In the genomic region with DNA sequence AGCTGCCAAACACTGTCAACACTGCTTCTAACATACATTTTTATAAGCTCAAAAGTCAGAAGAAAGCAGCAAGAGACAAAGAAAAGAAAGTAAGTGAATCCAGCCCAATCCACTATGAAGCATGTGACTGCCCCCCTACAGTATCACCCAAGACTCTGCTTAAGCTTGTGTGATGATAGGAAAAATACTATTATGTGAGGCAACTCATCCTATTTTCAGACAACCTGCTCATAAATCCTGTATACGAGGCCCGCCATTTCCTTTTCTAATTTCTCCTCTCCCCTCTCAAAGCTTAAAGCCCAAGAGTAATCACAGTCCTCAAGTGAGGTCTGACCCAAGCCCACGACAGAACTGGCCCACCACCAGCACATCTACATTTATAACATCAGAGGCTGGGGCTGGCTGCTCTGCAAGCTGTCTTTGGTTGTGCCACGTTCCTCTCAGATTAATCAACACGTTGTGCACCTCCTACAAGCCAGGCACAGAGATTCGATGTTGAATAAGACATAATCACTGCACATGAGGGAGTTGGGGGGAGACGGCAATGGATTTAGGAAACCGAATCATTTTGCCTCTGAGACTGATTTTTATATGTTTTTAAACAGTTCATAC, we compare ENCODE assay signal across 12 cellular contexts. TPM values are rescaled to one million over a fixed set of nuclear protein-coding genes. Genes with fewer than 3 reads are reported as not detected.
DNase-seq lines count a peak whose midpoint lies in the region; ATAC-seq and TF ChIP-seq lines count a peak whose summit lies in the region.
"Had no signal": no experiment of that assay in that cellular context is flagged by ENCODE, and none has a peak within 500 bp of the region (broad histone marks: within the 10 kb centered on the region; RNA-seq: fewer than 3 reads in every experiment).

No MANE protein-coding gene starts in this region.

- H3K4me3 ChIP-seq in duodenal mucosa (ENCODE audit: low read depth in 1 of 2, low read length in 2 of 2) = no peak overlapping the region
- H3K4me3 ChIP-seq in lung = no peak overlapping the region
- H3K4me3 ChIP-seq: adrenal gland had no signal

- H3K9ac ChIP-seq in duodenal mucosa (ENCODE audit: low read depth in 1 of 2, low read length in 2 of 2) = no peak overlapping the region

- POLR2A ChIA-PET in HEK293T (lab: Yijun Ruan, JAX) = interaction anchor here (0.8 to 1.2 kb wide), 2 partner anchors 16 to 54 kb away, joined by 3 read pairs; partner anchors contain the start of gene USP31

- H3K36me3 ChIP-seq in duodenal mucosa (ENCODE audit: control insufficient read depth in 1 of 2, insufficient read depth in 2 of 2, low read length in 2 of 2) = no peaks in the 10 kb centered on the region
- H3K36me3 ChIP-seq in lung (ENCODE audit: control insufficient read depth in 2 of 2, insufficient read depth in 2 of 2, low read length in 2 of 2) = no peaks in the 10 kb centered on the region
- H3K36me3 ChIP-seq: adrenal gland had no signal

- peak overlapping the region; percentile 14 for H3K27ac ChIP-seq in duodenal mucosa (ENCODE audit: low read depth, low read length)
- H3K27ac ChIP-seq in lung (ENCODE audit: low read depth in 1 of 2, low read length in 1 of 2) = peak overlapping the region; percentile 43 to 94
- H3K27ac ChIP-seq in substantia nigra (ENCODE audit: low read depth, low read length, poor library complexity, severe bottlenecking) = peak overlapping the region; percentile 91

- H3K27me3 ChIP-seq in duodenal mucosa (ENCODE audit: control insufficient read depth in 1 of 2, insufficient read depth in 2 of 2, low read length in 2 of 2) = no peaks in the 10 kb centered on the region
- H3K27me3 ChIP-seq in lung (ENCODE audit: control insufficient read depth, insufficient read depth) = no peaks in the 10 kb centered on the region
- H3K27me3 ChIP-seq: adrenal gland had no signal

- TF ChIP-seq CTCF in lung (IDR thresholded peaks at IDR 0.05; ENCODE audit: control extremely low read depth, extremely low read depth) = no peak

- ATAC-seq in lung (ENCODE audit: insufficient read depth, low FRiP score) = no peak
- no peak for ATAC-seq in HG03460 (IDR thresholded peaks at IDR 0.05; ENCODE audit: unreplicated experiment)
- no peak for ATAC-seq in GM18519 (IDR thresholded peaks at IDR 0.05; ENCODE audit: low FRiP score, unreplicated experiment)
- ATAC-seq: activated CD8-positive, alpha-beta T cell treated with anti-CD3 and anti-CD28 coated beads for 36 hours had no signal

- WGBS in lung, 2 donors = 63 to 75% methylated on average over 8 of the region's 8 CpGs

- H3K9me3 ChIP-seq in duodenal mucosa (ENCODE audit: control insufficient read depth in 1 of 2, low read length in 2 of 2) (peaks cover 0 to 6% of the 10 kb centered on the region in 2 donors), lung (ENCODE audit: control insufficient read depth in 2 of 2, insufficient read depth in 1 of 2, low read length in 1 of 2) (peaks cover 0 to 3% of the 10 kb centered on the region in 2 donors)

- H3K4me1 ChIP-seq in duodenal mucosa (ENCODE audit: control insufficient read depth in 1 of 2, insufficient read depth in 2 of 2, low read length in 2 of 2) (peaks cover 0 to 8% of the 10 kb centered on the region in 2 donors), lung (ENCODE audit: control insufficient read depth in 2 of 2, insufficient read depth in 2 of 2, low read length in 2 of 2) (peaks cover 6 to 30% of the 10 kb centered on the region in 2 donors)

- CTCF ChIA-PET in HEK293T (lab: Yijun Ruan, JAX) = interaction anchor here (0.6 to 0.7 kb wide), 2 partner anchors 293 to 1883 kb away, joined by 4 read pairs; no protein-coding TSS in a partner anchor

- no peak for DNase-seq in HEK293T (ENCODE audit: extremely low spot score)
- DNase-seq in lung (ENCODE audit: low spot score) = no peak
- no peak for DNase-seq in substantia nigra (lab: John Stamatoyannopoulos, UW)
- DNase-seq in DMS79 (lab: John Stamatoyannopoulos, UW) = no peak
- no peak for DNase-seq in GDM1 (lab: John Stamatoyannopoulos, UW)
- DNase-seq: activated CD8-positive, alpha-beta T cell treated with anti-CD3 and anti-CD28 coated beads for 36 hours; adrenal gland; NCI-H1436 treated with DMSO at 0.1 percent for 48 hours had no signal

TF ChIP-seq in HEK293T, 16 proteins besides CTCF, POLR2A, EP300 and RAD21:
- TF ChIP-seq BHLHE40 (IDR thresholded peaks at IDR 0.05; ENCODE audit: borderline replicate concordance) = no peak
- TF ChIP-seq PKNOX1 (IDR thresholded peaks at IDR 0.05) = peak; percentile 41
- no peak for TF ChIP-seq CTBP1 (IDR thresholded peaks at IDR 0.05; ENCODE audit: borderline replicate concordance)

RNA-seq across cellular contexts. Expression of gene USP31, which starts 16.2 kb away (rescaled TPM):
- 10 to 100 TPM; 14.1 to 26.3 TPM for total RNA-seq in lung
- polyA plus RNA-seq in lung = 1 to 10 TPM; 3.4 to 6.0 TPM

RNA-seq across cellular contexts. Expression of gene SCNN1G, which starts 49.5 kb away (rescaled TPM):
- 10 to 100 TPM in 1 of 2 donors, 1 to 10 TPM in 1; 7.3 to 13.4 TPM for total RNA-seq in lung
- 10 to 100 TPM in 1 of 2 donors, 1 to 10 TPM in 1; 9.2 to 16.8 TPM for polyA plus RNA-seq in lung
- total RNA-seq: activated CD8-positive, alpha-beta T cell treated with anti-CD3 and anti-CD28 coated beads for 36 hours; SK-MEL-5 had no signal

Comparison
In these comparisons a context has a peak if more than half of its experiments do, and no peak if none do; other contexts are left out.
1. H3K27ac ChIP-seq: peak in every context shown above with its lines; median percentile 91 in substantia nigra; 68 in lung; 14 in duodenal mucosa.